ENCODE assay signal across 24 cellular contexts in genomic region chr1:152871731-152872126, GRCh38. TPM values are rescaled to one million over a fixed set of nuclear protein-coding genes. Genes with fewer than 3 reads are reported as not detected.
DNase-seq lines count a peak whose midpoint lies in the region; ATAC-seq, FAIRE-seq and TF ChIP-seq lines count a peak whose summit lies in the region.
"Had no signal": no experiment of that assay in that cellular context is flagged by ENCODE, and none has a peak within 500 bp of the region (broad histone marks: within the 10 kb centered on the region; RNA-seq: fewer than 3 reads in every experiment).

No MANE protein-coding gene starts in this region.

- peak overlapping the region; percentile 25 for H3K4me3 ChIP-seq in GM12865 (ENCODE audit: low read depth, low read length)
- H3K4me3 ChIP-seq in GM12878 = peak overlapping the region; percentile 24; the same call in 1 of the 2 replicates
- no peak overlapping the region for H3K4me3 ChIP-seq in PC-9
- no peak overlapping the region for H3K4me3 ChIP-seq in spleen
- H3K4me3 ChIP-seq: A549; BLaER1 treated with 17β-estradiol and CSF1 and Interleukin-3, amounts not matched to agents 10 nM and 100 nM; K562; MG63; Peyer's patch had no signal

- H3K4me1 ChIP-seq in GM12878 (ENCODE audit: control insufficient read depth, insufficient read depth, low read length) = peaks cover 19% of the 10 kb centered on the region
- H3K4me1 ChIP-seq in PC-9 (replicated peaks; ENCODE audit: insufficient read depth) = peaks cover 9% of the 10 kb centered on the region; the same call in 1 of the 2 replicates
- H3K4me1 ChIP-seq in spleen = no peaks in the 10 kb centered on the region
- H3K4me1 ChIP-seq: A549; BLaER1 treated with 17β-estradiol and CSF1 and Interleukin-3, amounts not matched to agents 10 nM and 100 nM; Peyer's patch had no signal

- H3K4me1 Mint-ChIP-seq in natural killer cell = no peaks in the 10 kb centered on the region

- WGBS in GM12878 (ENCODE audit: insufficient coverage, insufficient replicate concordance, low lambda C conversion rate, missing lambda C conversion rate) = 1% methylated on average over 6 of the region's 6 CpGs
- 65 to 87% (median 81%) methylated on average over 6 of the region's 6 CpGs for WGBS in spleen, 5 donors

- H3K27me3 ChIP-seq in GM12878 (replicated peaks in 1 of 2; ENCODE audit: control insufficient read depth in 2 of 2, insufficient read depth in 2 of 2, low read length in 1 of 2) = no peaks in the 10 kb centered on the region; a peak in 1 of 4 replicates
- H3K27me3 ChIP-seq in PC-9 (ENCODE audit: insufficient read depth, low read depth) = no peaks in the 10 kb centered on the region
- peaks cover 0 to 15% (median 0%) of the 10 kb centered on the region in 7 donors for H3K27me3 ChIP-seq in spleen (replicated peaks in 1 of 7)
- H3K27me3 ChIP-seq: BLaER1 treated with 17β-estradiol and CSF1 and Interleukin-3, amounts not matched to agents 10 nM and 100 nM; MG63; Peyer's patch had no signal

- TF ChIP-seq CTCF in GM12865 (IDR thresholded peaks at IDR 0.05; ENCODE audit: insufficient read depth, low read depth, low read length, missing control alignments) (no peak), GM12878 (IDR thresholded peaks at IDR 0.05 in 2 of 3, conservative IDR thresholded peaks at IDR 0.05 in 1 of 3; ENCODE audit: control insufficient read depth in 2 of 3, extremely low read depth in 1 of 3, insufficient read depth in 1 of 3, low read depth in 3 of 3, low read length in 3 of 3) (no peak; a peak in 1 of 6 replicates), PC-9 (conservative IDR thresholded peaks at IDR 0.05) (no peak), spleen (IDR thresholded peaks at IDR 0.05 in 8 of 11, conservative IDR thresholded peaks at IDR 0.05 in 3 of 11) (no peak), natural killer cell (IDR thresholded peaks at IDR 0.05) (no peak)

- TF ChIP-seq POLR2A in GM12878 (IDR thresholded peaks at IDR 0.05; ENCODE audit: low read depth, low read length) = no peak
- no peak for TF ChIP-seq POLR2A in spleen (IDR thresholded peaks at IDR 0.05)

- H3K27ac ChIP-seq in GM12878 (ENCODE audit: control insufficient read depth, insufficient read depth) = peak overlapping the region; percentile 20; the same call in 1 of the 2 replicates
- H3K27ac ChIP-seq in PC-9 = no peak overlapping the region
- no peak overlapping the region for H3K27ac ChIP-seq in spleen
- H3K27ac ChIP-seq: A549; BLaER1 treated with 17β-estradiol and CSF1 and Interleukin-3, amounts not matched to agents 10 nM and 100 nM; Peyer's patch had no signal

- H3K4me2 ChIP-seq in GM12878 (ENCODE audit: control insufficient read depth, insufficient read depth) = peak overlapping the region; percentile 72
- no peak overlapping the region for H3K4me2 ChIP-seq in PC-9
- H3K4me2 ChIP-seq: A549; BLaER1 treated with 17β-estradiol and CSF1 and Interleukin-3, amounts not matched to agents 10 nM and 100 nM had no signal

- intact Hi-C loops in GM12878 (cut with micrococcal nuclease; ENCODE audit: unreplicated experiment) (loop anchor here (2.0 to 10.0 kb wide), 2 partner anchors 163 to 217 kb away; partner anchors contain the start of gene SPRR1B), PC-9 (cut with micrococcal nuclease; ENCODE audit: unreplicated experiment) (loop anchor here (1.0 to 5.0 kb wide), 4 partner anchors 36 to 352 kb away; partner anchors contain the start of gene IVL), spleen (cut with DNase I; ENCODE audit: low total_unique reads) (no loop called here), natural killer cell (cut with micrococcal nuclease) (loop anchor here (1.0 kb wide), 1 partner anchor 55 kb away; no protein-coding TSS in a partner anchor)

- DNase-seq in GM12865 (ENCODE audit: low read depth) (peak; percentile 60), GM12878 (ENCODE audit: low read depth, low spot score) (no peak), PC-9 (no peak), spleen (no peak), natural killer cell (no peak)
- DNase-seq: AML-193; CD4-positive, alpha-beta T cell; NCI-H2029 treated with DMSO at 0.1 percent for 48 hours; NCI-H2227 treated with DMSO at 0.1 percent for 48 hours; NCI-H526 treated with DMSO at 0.1 percent for 48 hours; Peyer's patch had no signal

- peaks cover 8 to 22% of the 10 kb centered on the region in 2 donors for H3K27me3 Mint-ChIP-seq in natural killer cell (ENCODE audit: low read depth in 2 of 2)

- BruUV-seq in GM12878 (replicated peaks; lab: Mats Ljungman, UMichigan) (no TSS peak), PC-9 (replicated peaks; lab: Mats Ljungman, UMichigan) (no TSS peak)

- H3K9me2 ChIP-seq in PC-9 (ENCODE audit: insufficient read depth) = no peaks in the 10 kb centered on the region

- H3K27ac Mint-ChIP-seq in natural killer cell = no peak overlapping the region
- H3K27ac Mint-ChIP-seq: CD4-positive, alpha-beta T cell had no signal

- SMC1A ChIA-PET in GM12878 (lab: Charles Lee; ENCODE audit: uncharacterized antibody, unreplicated experiment) = interaction anchor here (0.7 to 6.0 kb wide), 9 partner anchors 9 to 406 kb away, joined by 3 to 64 read pairs (median 5); no protein-coding TSS in a partner anchor

- peak; percentile 65 for ATAC-seq in GM18867 (IDR thresholded peaks at IDR 0.05; ENCODE audit: unreplicated experiment)
- ATAC-seq in HG02798 (IDR thresholded peaks at IDR 0.05; ENCODE audit: poor library complexity, unreplicated experiment) = peak; percentile 50
- peak; percentile 39 for ATAC-seq in GM12878
- no peak for ATAC-seq in GM19452 (IDR thresholded peaks at IDR 0.05; ENCODE audit: unreplicated experiment)
- no peak for ATAC-seq in natural killer cell

- no peak overlapping the region for H3K4me3 Mint-ChIP-seq in natural killer cell
- H3K4me3 Mint-ChIP-seq: CD4-positive, alpha-beta T cell had no signal

- H3K9me3 ChIP-seq in GM12878 (replicated peaks; ENCODE audit: control insufficient read depth, insufficient read depth, low read length) = no peaks in the 10 kb centered on the region
- H3K9me3 ChIP-seq in PC-9 (ENCODE audit: insufficient read depth, low read depth) = no peaks in the 10 kb centered on the region
- no peaks in the 10 kb centered on the region for H3K9me3 ChIP-seq in spleen
- H3K9me3 ChIP-seq: A549; BLaER1 treated with 17β-estradiol and CSF1 and Interleukin-3, amounts not matched to agents 10 nM and 100 nM; MG63; Peyer's patch had no signal

- peak overlapping the region; percentile 40 for H2AFZ ChIP-seq in GM12878 (ENCODE audit: control insufficient read depth, low read depth, low read length)
- no peak overlapping the region; the same call in 1 of the 2 replicates for H2AFZ ChIP-seq in PC-9

- no peak for TF ChIP-seq EP300 in GM12878 (IDR thresholded peaks at IDR 0.05; ENCODE audit: borderline replicate concordance in 1 of 2, control insufficient read depth in 1 of 2, low read depth in 2 of 2, low read length in 2 of 2)

- FAIRE-seq in GM12878 (lab: Jason Lieb, UNC) = no peak
- FAIRE-seq: D721Med, GM19239, HTR-8/SVneo, K562 had no signal

- no peaks in the 10 kb centered on the region for H3F3A ChIP-seq in PC-9 (ENCODE audit: insufficient read depth, low read depth)

- no peak for TF ChIP-seq RAD21 in GM12878 (IDR thresholded peaks at IDR 0.05; ENCODE audit: insufficient read depth, low read depth, low read length)

- RAD21 ChIA-PET in GM12878 (lab: Charles Lee; ENCODE audit: unreplicated experiment) = interaction anchor here (0.6 to 5.4 kb wide), 11 partner anchors 12 to 362 kb away, joined by 3 to 60 read pairs (median 4); no protein-coding TSS in a partner anchor

- H4K20me1 ChIP-seq in GM12878 (ENCODE audit: control insufficient read depth, insufficient read depth) (no peaks in the 10 kb centered on the region), PC-9 (ENCODE audit: insufficient read depth) (no peaks in the 10 kb centered on the region)
- H4K20me1 ChIP-seq: BLaER1 treated with 17β-estradiol and CSF1 and Interleukin-3, amounts not matched to agents 10 nM and 100 nM had no signal

- no peaks in the 10 kb centered on the region for H3K79me2 ChIP-seq in GM12878 (ENCODE audit: control insufficient read depth, insufficient read depth, low read length)
- H3K79me2 ChIP-seq in PC-9 (ENCODE audit: low read depth) = no peaks in the 10 kb centered on the region

- H3K36me3 ChIP-seq in GM12878 (ENCODE audit: control insufficient read depth in 2 of 2, insufficient read depth in 2 of 2, low read length in 1 of 2) (no peaks in the 10 kb centered on the region), PC-9 (ENCODE audit: low read depth) (no peaks in the 10 kb centered on the region), spleen (no peaks in the 10 kb centered on the region)
- H3K36me3 ChIP-seq: BLaER1 treated with 17β-estradiol and CSF1 and Interleukin-3, amounts not matched to agents 10 nM and 100 nM; MG63; Peyer's patch had no signal

- H3K9ac ChIP-seq in GM12878 (ENCODE audit: control insufficient read depth, insufficient read depth, low read length) = no peak overlapping the region
- H3K9ac ChIP-seq: BLaER1 treated with 17β-estradiol and CSF1 and Interleukin-3, amounts not matched to agents 10 nM and 100 nM had no signal

- POLR2A ChIA-PET in GM12878 (lab: Charles Lee) = no interaction called here
- POLR2A ChIA-PET in PC-9 (lab: Charles Lee; ENCODE audit: unreplicated experiment) = no interaction called here

- H3K36me3 Mint-ChIP-seq in natural killer cell = no peaks in the 10 kb centered on the region

- no peaks in the 10 kb centered on the region for H3K9me3 Mint-ChIP-seq in natural killer cell
- H3K9me3 Mint-ChIP-seq: CD4-positive, alpha-beta T cell had no signal

- CTCF ChIA-PET in GM12878 (lab: Yijun Ruan, JAX) = interaction anchor here (0.7 to 7.4 kb wide), 16 partner anchors 7 to 755 kb away, joined by 3 to 106 read pairs (median 4); partner anchors contain the start of gene SMCP
- CTCF ChIA-PET in PC-9 (lab: Charles Lee) = interaction anchor here (2.0 kb wide), 1 partner anchor 161 kb away, joined by 4 read pairs; no protein-coding TSS in a partner anchor

- in situ Hi-C loops in GM12878 (cut with MboI) = loop anchor here (5.0 to 10.0 kb wide), 3 partner anchors 56 to 356 kb away; no protein-coding TSS in a partner anchor

RNA-seq across cellular contexts. Expression of gene SMCP, which starts 6.4 kb away (rescaled TPM):
- not detected in 2 replicates for total RNA-seq in GM12878 (2013; cell fraction: nucleolus; rRNA removed)
- total RNA-seq in GM12878 (2014; rRNA removed) (not detected in 2 replicates), GM12878 (2014; rRNA removed; fragmentation: Illumina TruSeq; extraction: Trizol) (0.46 TPM in 1 of 2 replicates, not detected in the other), GM12878 (2021) (not detected in 2 replicates), PC-9 (2021) (not detected in 2 replicates), spleen (not detected), natural killer cell (not detected)
- not detected for polyA plus RNA-seq in GM12878 (2011; ENCODE audit: low read depth)
- polyA plus RNA-seq in GM12878 (2011; rRNA removed) (not detected in 2 replicates), GM12878 (2014; fragmentation: Illumina TruSeq; extraction: Trizol) (0.16 TPM in 1 of 2 replicates, not detected in the other), GM12878 (2014; fragmentation: Nextera tagmentation; extraction: Ambion mirVana) (under 1 TPM; 0.27 to 0.69 TPM), GM12878 (2014; rRNA removed) (0.11 TPM in 1 of 2 replicates, not detected in the other), GM12878 (2016; fragmentation: Nextera tagmentation; extraction: Ambion mirVana) (not detected), spleen (not detected)
- not detected in 2 replicates for polyA plus RNA-seq in GM12878 (2011; cell fraction: cytosol; rRNA removed)
- not detected in 2 replicates for polyA plus RNA-seq in GM12878 (2011; cell fraction: nucleus; rRNA removed)
- polyA plus RNA-seq in GM12878 (2012) = not detected in 2 replicates
- not detected in 2 replicates for polyA minus RNA-seq in GM12878 (2011; rRNA and poly(A)+ RNA removed)
- not detected in 2 replicates for polyA minus RNA-seq in GM12878 (2011; cell fraction: cytosol; rRNA and poly(A)+ RNA removed)
- polyA minus RNA-seq in GM12878 (2011; cell fraction: nucleus; rRNA and poly(A)+ RNA removed) = not detected in 2 replicates
- total RNA-seq: CD4-positive, alpha-beta T cell; H4; K562; LHCN-M2; NCI-H460; Peyer's patch had no signal
- polyA plus RNA-seq: A549, K562 had no signal

RNA-seq across cellular contexts. Expression of gene LCE7A, which starts 11.9 kb away (rescaled TPM):
- not detected in 2 replicates for total RNA-seq in GM12878 (2013; cell fraction: nucleolus; rRNA removed)
- total RNA-seq in GM12878 (2014; rRNA removed) (not detected in 2 replicates), GM12878 (2014; rRNA removed; fragmentation: Illumina TruSeq; extraction: Trizol) (not detected in 2 replicates), GM12878 (2021) (not detected in 2 replicates), PC-9 (2021) (not detected in 2 replicates), spleen (not detected), natural killer cell (not detected)
- not detected for polyA plus RNA-seq in GM12878 (2011; ENCODE audit: low read depth)
- polyA plus RNA-seq in GM12878 (2011; rRNA removed) (not detected in 2 replicates), GM12878 (2014; fragmentation: Illumina TruSeq; extraction: Trizol) (not detected in 2 replicates), GM12878 (2014; fragmentation: Nextera tagmentation; extraction: Ambion mirVana) (not detected), GM12878 (2014; rRNA removed) (not detected in 2 replicates), GM12878 (2016; fragmentation: Nextera tagmentation; extraction: Ambion mirVana) (not detected), spleen (not detected)
- not detected in 2 replicates for polyA plus RNA-seq in GM12878 (2011; cell fraction: cytosol; rRNA removed)
- not detected in 2 replicates for polyA plus RNA-seq in GM12878 (2011; cell fraction: nucleus; rRNA removed)
- polyA plus RNA-seq in GM12878 (2012) = not detected in 2 replicates
- polyA minus RNA-seq in GM12878 (2011; rRNA and poly(A)+ RNA removed) = not detected in 2 replicates
- not detected in 2 replicates for polyA minus RNA-seq in GM12878 (2011; cell fraction: cytosol; rRNA and poly(A)+ RNA removed)
- polyA minus RNA-seq in GM12878 (2011; cell fraction: nucleus; rRNA and poly(A)+ RNA removed) = not detected in 2 replicates
- total RNA-seq: CD4-positive, alpha-beta T cell; H4; K562; LHCN-M2; NCI-H460; Peyer's patch had no signal
- polyA plus RNA-seq: A549, K562 had no signal

RNA-seq across cellular contexts. Expression of gene LCE6A, which starts 29.1 kb away (rescaled TPM):
- total RNA-seq in GM12878 (2013; cell fraction: nucleolus; rRNA removed) = not detected in 2 replicates
- total RNA-seq in GM12878 (2014; rRNA removed) = 0.45 TPM in 1 of 2 replicates, not detected in the other
- not detected in 2 replicates for total RNA-seq in GM12878 (2014; rRNA removed; fragmentation: Illumina TruSeq; extraction: Trizol)
- not detected in 2 replicates for total RNA-seq in GM12878 (2021)
- not detected for polyA plus RNA-seq in GM12878 (2011; ENCODE audit: low read depth)
- not detected in 2 replicates for polyA plus RNA-seq in GM12878 (2011; rRNA removed)
- not detected in 2 replicates for polyA plus RNA-seq in GM12878 (2011; cell fraction: cytosol; rRNA removed)
- not detected in 2 replicates for polyA plus RNA-seq in GM12878 (2011; cell fraction: nucleus; rRNA removed)
- polyA plus RNA-seq in GM12878 (2012) = not detected in 2 replicates
- polyA plus RNA-seq in GM12878 (2014; fragmentation: Illumina TruSeq; extraction: Trizol) = not detected in 2 replicates
- polyA plus RNA-seq in GM12878 (2014; fragmentation: Nextera tagmentation; extraction: Ambion mirVana) = not detected
- not detected in 2 replicates for polyA plus RNA-seq in GM12878 (2014; rRNA removed)
- not detected for polyA plus RNA-seq in GM12878 (2016; fragmentation: Nextera tagmentation; extraction: Ambion mirVana)
- polyA minus RNA-seq in GM12878 (2011; rRNA and poly(A)+ RNA removed) = not detected in 2 replicates
- polyA minus RNA-seq in GM12878 (2011; cell fraction: cytosol; rRNA and poly(A)+ RNA removed) = not detected in 2 replicates
- not detected in 2 replicates for polyA minus RNA-seq in GM12878 (2011; cell fraction: nucleus; rRNA and poly(A)+ RNA removed)
- total RNA-seq in PC-9 (2021) = not detected in 2 replicates
- not detected for total RNA-seq in spleen
- polyA plus RNA-seq in spleen = not detected
- total RNA-seq in natural killer cell = not detected
- total RNA-seq: CD4-positive, alpha-beta T cell; H4; K562; LHCN-M2; NCI-H460; Peyer's patch had no signal
- polyA plus RNA-seq: A549, K562 had no signal

RNA-seq across cellular contexts. Expression of gene IVL, which starts 36.6 kb away (rescaled TPM):
- total RNA-seq in GM12878 (2013; cell fraction: nucleolus; rRNA removed) = 0.17 and 0.22 TPM in 2 replicates
- 19.5 and 20.5 TPM in 2 replicates for total RNA-seq in GM12878 (2014; rRNA removed)
- total RNA-seq in GM12878 (2014; rRNA removed; fragmentation: Illumina TruSeq; extraction: Trizol) = 10.7 and 11.4 TPM in 2 replicates
- total RNA-seq in GM12878 (2021) = 12.1 and 12.2 TPM in 2 replicates
- polyA plus RNA-seq in GM12878 (2011; ENCODE audit: low read depth) = 0.85 TPM
- 1.6 and 2.1 TPM in 2 replicates for polyA plus RNA-seq in GM12878 (2011; rRNA removed)
- 1.7 and 2.5 TPM in 2 replicates for polyA plus RNA-seq in GM12878 (2011; cell fraction: cytosol; rRNA removed)
- 0.51 and 0.76 TPM in 2 replicates for polyA plus RNA-seq in GM12878 (2011; cell fraction: nucleus; rRNA removed)
- 1.9 and 2.8 TPM in 2 replicates for polyA plus RNA-seq in GM12878 (2012)
- polyA plus RNA-seq in GM12878 (2014; fragmentation: Illumina TruSeq; extraction: Trizol) = 8.4 and 14.8 TPM in 2 replicates
- polyA plus RNA-seq in GM12878 (2014; fragmentation: Nextera tagmentation; extraction: Ambion mirVana) = 1 to 10 TPM; 1.4 to 2.9 TPM
- polyA plus RNA-seq in GM12878 (2014; rRNA removed) = 20.3 and 22.2 TPM in 2 replicates
- 10 to 100 TPM; 17.0 to 17.6 TPM for polyA plus RNA-seq in GM12878 (2016; fragmentation: Nextera tagmentation; extraction: Ambion mirVana)
- polyA minus RNA-seq in GM12878 (2011; rRNA and poly(A)+ RNA removed) = 0.88 and 1.4 TPM in 2 replicates
- polyA minus RNA-seq in GM12878 (2011; cell fraction: cytosol; rRNA and poly(A)+ RNA removed) = 0.52 TPM in 1 of 2 replicates, not detected in the other
- polyA minus RNA-seq in GM12878 (2011; cell fraction: nucleus; rRNA and poly(A)+ RNA removed) = 0.24 and 0.29 TPM in 2 replicates
- not detected in 2 replicates for total RNA-seq in PC-9 (2021)
- not detected for total RNA-seq in spleen
- under 1 TPM in 2 of 3 donors, not detected in 1; 0.04 to 0.05 TPM for polyA plus RNA-seq in spleen
- total RNA-seq in natural killer cell = not detected
- total RNA-seq: CD4-positive, alpha-beta T cell; H4; K562; LHCN-M2; NCI-H460; Peyer's patch had no signal
- polyA plus RNA-seq: A549, K562 had no signal

RNA-seq across cellular contexts. Expression of gene LCE1A, which starts 44.5 kb away (rescaled TPM):
- total RNA-seq in GM12878 (2013; cell fraction: nucleolus; rRNA removed) = not detected in 2 replicates
- total RNA-seq in GM12878 (2014; rRNA removed) = not detected in 2 replicates
- not detected in 2 replicates for total RNA-seq in GM12878 (2014; rRNA removed; fragmentation: Illumina TruSeq; extraction: Trizol)
- not detected in 2 replicates for total RNA-seq in GM12878 (2021)
- polyA plus RNA-seq in GM12878 (2011; ENCODE audit: low read depth) = not detected
- not detected in 2 replicates for polyA plus RNA-seq in GM12878 (2011; rRNA removed)
- polyA plus RNA-seq in GM12878 (2011; cell fraction: cytosol; rRNA removed) = not detected in 2 replicates
- not detected in 2 replicates for polyA plus RNA-seq in GM12878 (2011; cell fraction: nucleus; rRNA removed)
- polyA plus RNA-seq in GM12878 (2012) = not detected in 2 replicates
- not detected in 2 replicates for polyA plus RNA-seq in GM12878 (2014; fragmentation: Illumina TruSeq; extraction: Trizol)
- polyA plus RNA-seq in GM12878 (2014; fragmentation: Nextera tagmentation; extraction: Ambion mirVana) = not detected
- polyA plus RNA-seq in GM12878 (2014; rRNA removed) = not detected in 2 replicates
- not detected for polyA plus RNA-seq in GM12878 (2016; fragmentation: Nextera tagmentation; extraction: Ambion mirVana)
- polyA minus RNA-seq in GM12878 (2011; rRNA and poly(A)+ RNA removed) = not detected in 2 replicates
- not detected in 2 replicates for polyA minus RNA-seq in GM12878 (2011; cell fraction: cytosol; rRNA and poly(A)+ RNA removed)
- polyA minus RNA-seq in GM12878 (2011; cell fraction: nucleus; rRNA and poly(A)+ RNA removed) = not detected in 2 replicates
- total RNA-seq in PC-9 (2021) = not detected in 2 replicates
- not detected for total RNA-seq in spleen
- not detected for polyA plus RNA-seq in spleen
- total RNA-seq in natural killer cell = not detected
- total RNA-seq: CD4-positive, alpha-beta T cell; H4; K562; LHCN-M2; NCI-H460; Peyer's patch had no signal
- polyA plus RNA-seq: A549, K562 had no signal

Comparison
In these comparisons a context has a peak if more than half of its experiments do, and no peak if none do; other contexts are left out.
1. H3K4me3 ChIP-seq: peak in GM12865 (single experiment) and GM12878 (single experiment); none in PC-9 (single experiment) and spleen (0 of 8).
2. ATAC-seq: peak in GM18867 (single experiment), HG02798 (single experiment) and GM12878 (single experiment); none in GM19452 (single experiment) and natural killer cell (0 of 3).